8 cellular contexts compared by ENCODE assay signal in the genomic region with DNA sequence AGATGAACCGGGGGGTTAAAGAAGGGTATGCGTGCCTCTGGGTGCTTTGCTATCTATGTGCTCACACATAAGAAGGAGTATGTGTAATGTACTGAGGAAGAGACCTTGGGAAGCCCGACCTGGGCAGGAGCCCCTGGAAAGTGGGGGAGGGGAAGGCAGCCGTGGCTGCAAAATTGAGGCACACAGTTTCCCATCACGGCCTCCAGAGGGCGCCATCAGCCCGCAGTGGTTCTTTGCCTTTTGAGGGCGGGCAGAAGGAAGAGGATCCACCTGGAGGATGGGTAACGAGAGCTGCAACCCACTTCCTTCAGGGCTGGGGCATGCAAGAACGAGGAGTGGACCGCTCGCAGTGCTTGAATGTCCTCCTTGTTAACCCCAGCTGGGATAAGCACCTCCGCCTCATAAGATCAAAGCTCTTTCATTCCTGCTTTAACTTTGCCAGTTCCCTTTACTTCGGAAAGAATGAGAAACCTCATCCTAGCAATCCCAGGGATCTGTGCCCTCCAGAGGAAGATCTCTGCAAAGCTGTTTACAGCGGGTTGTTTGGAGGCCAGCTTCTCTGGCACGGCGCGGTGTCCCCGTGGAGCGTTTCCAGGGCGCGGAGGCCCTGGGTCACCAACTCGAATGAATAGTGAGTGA.
DNase-seq lines count a peak whose midpoint lies in the region; ATAC-seq and TF ChIP-seq lines count a peak whose summit lies in the region.

No MANE protein-coding gene starts in this region.

- peaks cover 0 to 4% (median 0%) of the 10 kb centered on the region in 4 donors for H3K4me1 ChIP-seq in right lobe of liver

- no peaks in the 10 kb centered on the region for H3K36me3 ChIP-seq in right lobe of liver

- no peak overlapping the region for H3K27ac ChIP-seq in right lobe of liver

- no peaks in the 10 kb centered on the region for H3K9me3 ChIP-seq in right lobe of liver

- intact Hi-C loops in right lobe of liver (cut with DNase I), result no loop called here

- ATAC-seq in GM19023 (IDR thresholded peaks at IDR 0.05; ENCODE audit: unreplicated experiment), result peak; percentile 92
- peak; percentile 88 for ATAC-seq in HG03354 (IDR thresholded peaks at IDR 0.05; ENCODE audit: poor library complexity, severe bottlenecking, unreplicated experiment)
- ATAC-seq in right lobe of liver, result peak; percentile 98 to 99 (median 98)

- H3K4me3 ChIP-seq in AG09309 (ENCODE audit: control insufficient read depth, low read depth, low read length) (peak overlapping the region; percentile 49), right lobe of liver (peak overlapping the region; percentile 17 to 49 (median 37))

- WGBS in right lobe of liver (ENCODE audit: insufficient coverage, low coverage, low lambda C conversion rate, missing lambda C conversion rate), result 7% methylated on average over 15 of the region's 23 CpGs

- H3K27me3 ChIP-seq in right lobe of liver, result no peaks in the 10 kb centered on the region

- DNase-seq in AG09309 (ENCODE audit: low read depth), result no peak
- DNase-seq in NCI-H460 (ENCODE audit: extremely low read depth, low read depth), result peak; percentile 81
- peak; percentile 73 for DNase-seq in activated CD4-positive, alpha-beta T cell treated with anti-CD3 and anti-CD28 coated beads, Interleukin-2, amount 50 U/mL, for 1 hour
- DNase-seq in dermis blood vessel endothelial cell, result peak; percentile 82
- peak; percentile 70 to 79 (median 78) for DNase-seq in right lobe of liver
- peak; percentile 82 for DNase-seq in stimulated activated CD4-positive, alpha-beta T cell treated with anti-CD3 and anti-CD28 coated beads, Interleukin-4, amount 100 ng/mL, for 24 hours

- no peak for TF ChIP-seq POLR2A in right lobe of liver (IDR thresholded peaks at IDR 0.05)

- peak; percentile 97 for TF ChIP-seq CTCF in AG09309 (IDR thresholded peaks at IDR 0.05; ENCODE audit: control insufficient read depth, insufficient read depth, low read depth, low read length, missing control alignments)
- peak; percentile 90 to 97 (median 95) for TF ChIP-seq CTCF in right lobe of liver (IDR thresholded peaks at IDR 0.05)
